In genomic region chr7:40097728-40098127, GRCh38 we compare ENCODE assay signal across 18 cellular contexts. TPM values are rescaled to one million over a fixed set of nuclear protein-coding genes. Genes with fewer than 3 reads are reported as not detected.
DNase-seq lines count a peak whose midpoint lies in the region; ATAC-seq, FAIRE-seq and TF ChIP-seq lines count a peak whose summit lies in the region.
"Had no signal": no experiment of that assay in that cellular context is flagged by ENCODE, and none has a peak within 500 bp of the region (broad histone marks: within the 10 kb centered on the region; RNA-seq: fewer than 3 reads in every experiment).

No MANE protein-coding gene starts in this region.

- no peaks in the 10 kb centered on the region for H3K4me1 ChIP-seq in neural progenitor cell

- H3K27me3 Mint-ChIP-seq in neural progenitor cell (ENCODE audit: insufficient read depth, low read depth): no peaks in the 10 kb centered on the region
- H3K27me3 Mint-ChIP-seq: B cell; CD4-positive, alpha-beta memory T cell had no signal

- no peaks in the 10 kb centered on the region for H3K9me3 Mint-ChIP-seq in neural progenitor cell
- H3K9me3 Mint-ChIP-seq: CD4-positive, alpha-beta memory T cell had no signal

- H3K4me1 Mint-ChIP-seq in neural progenitor cell: peaks cover 3% of the 10 kb centered on the region

- POLR2A ChIA-PET in HEK293T (lab: Yijun Ruan, JAX): interaction anchor here (1.1 kb wide), 1 partner anchor 36 kb away, joined by 3 read pairs; the partner anchor contains the start of gene MPLKIP

- ATAC-seq in GM18520 (IDR thresholded peaks at IDR 0.05; ENCODE audit: unreplicated experiment): no peak
- ATAC-seq: Panc1 had no signal

- no peaks in the 10 kb centered on the region for H3K9me3 ChIP-seq in neural progenitor cell (ENCODE audit: low read depth)

- no peak overlapping the region for H3K27ac Mint-ChIP-seq in neural progenitor cell
- H3K27ac Mint-ChIP-seq: B cell had no signal

- CTCF ChIA-PET in HEK293T (lab: Yijun Ruan, JAX): interaction anchor here (0.6 kb wide), 1 partner anchor 202 kb away, joined by 3 read pairs; no protein-coding TSS in a partner anchor

- no peak overlapping the region for H2AFZ ChIP-seq in neural progenitor cell (replicated peaks)
- H2AFZ ChIP-seq: GM23248 had no signal

- DNase-seq in GM12891 (ENCODE audit: insufficient read length, low spot score) (no peak), HEK293T (ENCODE audit: extremely low spot score) (no peak), neural progenitor cell (ENCODE audit: low spot score) (no peak), kidney tubule cell (ENCODE audit: low spot score) (no peak)
- DNase-seq in stimulated activated CD4-positive, alpha-beta T cell treated with anti-CD3 and anti-CD28 coated beads, Interleukin-2, amount 100 ng/mL, for 48 hours: no peak
- DNase-seq: CD4-positive, alpha-beta memory T cell; DMS79; GM23248; NCI-H1436; NCI-H2029; NCI-H2171 treated with DMSO at 0.1 percent for 48 hours; NCI-H82 had no signal

- no peaks in the 10 kb centered on the region for H3K79me2 ChIP-seq in neural progenitor cell (ENCODE audit: low read depth)

- no peak for TF ChIP-seq CTCF in neural progenitor cell (IDR thresholded peaks at IDR 0.05)

- peaks cover 4% of the 10 kb centered on the region for H3F3A ChIP-seq in neural progenitor cell (ENCODE audit: low read depth)

- peak overlapping the region; percentile 19 for H3K27ac ChIP-seq in neural progenitor cell
- H3K27ac ChIP-seq: GM23248, KMS-11 had no signal

- peaks cover 10% of the 10 kb centered on the region for H3K36me3 Mint-ChIP-seq in neural progenitor cell

- no peak overlapping the region for H3K9ac ChIP-seq in neural progenitor cell
- H3K9ac ChIP-seq: GM23248, KMS-11 had no signal

- peak; percentile 65 for FAIRE-seq in GM12891 (lab: Jason Lieb, UNC)
- peak; percentile 13 for FAIRE-seq in islet of Langerhans (lab: Jason Lieb, UNC)
- FAIRE-seq: D721Med had no signal

- H3K36me3 ChIP-seq in neural progenitor cell: no peaks in the 10 kb centered on the region

- TF ChIP-seq POLR2A in GM12891 (IDR thresholded peaks at IDR 0.05; ENCODE audit: low read depth, low read length): no peak

- no peak overlapping the region for H3K4me3 ChIP-seq in neural progenitor cell
- H3K4me3 ChIP-seq: GM23248 had no signal

- no peak overlapping the region for H3K4me2 ChIP-seq in neural progenitor cell
- H3K4me2 ChIP-seq: KMS-11 had no signal

- no peak overlapping the region for H3K4me3 Mint-ChIP-seq in neural progenitor cell
- H3K4me3 Mint-ChIP-seq: B cell; CD4-positive, alpha-beta memory T cell had no signal

- H3K27me3 ChIP-seq in neural progenitor cell: no peaks in the 10 kb centered on the region

- no peaks in the 10 kb centered on the region for H4K20me1 ChIP-seq in neural progenitor cell (ENCODE audit: low read depth)

TF ChIP-seq in GM12891, 5 proteins besides CTCF, POLR2A, EP300 and RAD21:
- TF ChIP-seq POLR2AphosphoS5 (IDR thresholded peaks at IDR 0.05; ENCODE audit: low read depth, low read length): no peak
- no peak for TF ChIP-seq PAX5 (IDR thresholded peaks at IDR 0.05; ENCODE audit: insufficient read depth, low read length, severe bottlenecking)
- TF ChIP-seq SPI1 (IDR thresholded peaks at IDR 0.05; ENCODE audit: low read depth, low read length): no peak
- TF ChIP-seq POU2F2 (IDR thresholded peaks at IDR 0.05; ENCODE audit: low read depth, low read length): no peak
- no peak for TF ChIP-seq TAF1 (IDR thresholded peaks at IDR 0.05; ENCODE audit: low read depth, low read length)

TF ChIP-seq in HEK293T, 16 proteins besides CTCF, POLR2A, EP300 and RAD21:
- TF ChIP-seq BHLHE40 (IDR thresholded peaks at IDR 0.05; ENCODE audit: borderline replicate concordance): no peak
- no peak for TF ChIP-seq FOXA1 (IDR thresholded peaks at IDR 0.05)
- TF ChIP-seq, protein P1, sequence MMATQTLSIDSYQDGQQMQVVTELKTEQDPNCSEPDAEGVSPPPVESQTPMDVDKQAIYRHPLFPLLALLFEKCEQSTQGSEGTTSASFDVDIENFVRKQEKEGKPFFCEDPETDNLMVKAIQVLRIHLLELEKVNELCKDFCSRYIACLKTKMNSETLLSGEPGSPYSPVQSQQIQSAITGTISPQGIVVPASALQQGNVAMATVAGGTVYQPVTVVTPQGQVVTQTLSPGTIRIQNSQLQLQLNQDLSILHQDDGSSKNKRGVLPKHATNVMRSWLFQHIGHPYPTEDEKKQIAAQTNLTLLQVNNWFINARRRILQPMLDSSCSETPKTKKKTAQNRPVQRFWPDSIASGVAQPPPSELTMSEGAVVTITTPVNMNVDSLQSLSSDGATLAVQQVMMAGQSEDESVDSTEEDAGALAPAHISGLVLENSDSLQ (IDR thresholded peaks at IDR 0.05): peak; percentile 15; the same call in 1 of the 2 replicates

RNA-seq across cellular contexts. Expression of gene MPLKIP, which starts 36.7 kb away (rescaled TPM):
- polyA plus RNA-seq in GM12891 (2012; ENCODE audit: low read depth, missing spikeins): 40.1 TPM
- 48.4 and 87.2 TPM in 2 replicates for total RNA-seq in neural progenitor cell (ENCODE audit: low replicate concordance)

RNA-seq across cellular contexts. Expression of gene SUGCT, which starts 37.1 kb away (rescaled TPM):
- 0.09 TPM for polyA plus RNA-seq in GM12891 (2012; ENCODE audit: low read depth, missing spikeins)
- total RNA-seq in neural progenitor cell (ENCODE audit: low replicate concordance): 7.8 and 10.1 TPM in 2 replicates
